ENCODE assay signal across 8 cellular contexts in the genomic region with DNA sequence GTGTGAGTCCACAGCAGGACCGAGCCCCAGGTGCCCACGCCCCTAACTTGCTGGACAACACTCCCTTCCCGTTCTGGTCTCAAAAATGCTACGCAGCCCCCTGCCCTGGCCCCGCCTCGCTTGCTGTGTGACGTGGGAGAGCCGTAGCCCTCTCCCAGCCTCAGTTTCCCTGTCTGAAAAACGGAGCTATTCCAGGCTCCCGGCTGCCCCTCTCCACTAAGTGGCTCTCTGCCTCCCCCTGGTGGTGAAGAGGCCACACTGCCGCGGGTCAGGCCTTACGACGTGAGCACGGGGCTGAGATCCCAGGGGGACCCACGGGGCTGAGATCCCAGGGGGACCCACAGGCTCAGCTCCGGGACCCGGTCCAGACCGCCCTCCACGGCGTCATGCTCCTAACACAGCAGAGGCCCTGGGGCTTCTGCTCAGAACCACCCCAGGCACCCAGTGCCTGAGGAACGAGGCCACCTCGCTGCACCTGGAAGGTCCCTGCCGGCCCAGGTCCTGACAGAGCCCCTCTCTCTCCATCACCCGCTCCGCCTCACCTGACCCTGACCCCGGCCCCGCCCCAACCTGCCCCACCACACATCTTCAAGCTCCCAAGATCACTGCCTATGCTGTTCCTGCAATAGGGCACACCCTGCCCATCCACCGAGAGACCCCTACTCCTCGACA. TPM values are rescaled to one million over a fixed set of nuclear protein-coding genes. Genes with fewer than 3 reads are reported as not detected.
DNase-seq lines count a peak whose midpoint lies in the region; ATAC-seq and TF ChIP-seq lines count a peak whose summit lies in the region.

No MANE protein-coding gene starts in this region.

- POLR2A ChIA-PET in activated CD8-positive, alpha-beta T cell treated with anti-CD3 and anti-CD28 coated beads for 36 hours (lab: Charles Lee) = interaction anchor here (0.8 kb wide), 1 partner anchor 32 kb away, joined by 3 read pairs; no protein-coding TSS in a partner anchor

- WGBS in mesenchymal stem cell = 30% methylated on average over 23 of the region's 30 CpGs

- peaks cover 3% of the 10 kb centered on the region for H3K4me1 Mint-ChIP-seq in activated CD8-positive, alpha-beta T cell treated with anti-CD3 and anti-CD28 coated beads for 36 hours (ENCODE audit: low read depth)

- H3K79me1 ChIP-seq in mesenchymal stem cell (replicated peaks; ENCODE audit: low read length, poor library complexity, severe bottlenecking) = no peaks in the 10 kb centered on the region

- no peak overlapping the region for H2AK5ac ChIP-seq in mesenchymal stem cell (ENCODE audit: low read length, severe bottlenecking)

- ATAC-seq in GM19023 (IDR thresholded peaks at IDR 0.05; ENCODE audit: unreplicated experiment) = peak; percentile 51
- ATAC-seq in activated CD8-positive, alpha-beta T cell treated with anti-CD3 and anti-CD28 coated beads for 36 hours = peak; percentile 98
- no peak for ATAC-seq in HG02759 (IDR thresholded peaks at IDR 0.05; ENCODE audit: unreplicated experiment)

- no peak overlapping the region for H4K91ac ChIP-seq in mesenchymal stem cell (ENCODE audit: low read length)

- no peak overlapping the region for H3K4me2 ChIP-seq in mesenchymal stem cell (ENCODE audit: low read length, poor library complexity, severe bottlenecking)

- H3K18ac ChIP-seq in mesenchymal stem cell (ENCODE audit: low read depth in 1 of 2, low read length in 2 of 2) = no peak overlapping the region

- peaks cover 0 to 23% (median 5%) of the 10 kb centered on the region in 45 donors for H3K27me3 ChIP-seq in dorsolateral prefrontal cortex
- peaks cover 0 to 27% of the 10 kb centered on the region in 2 experiments for H3K27me3 ChIP-seq in mesenchymal stem cell (ENCODE audit: control insufficient read depth in 1 of 2, insufficient read depth in 1 of 2, low read length in 2 of 2)

- no peak overlapping the region for H3K14ac ChIP-seq in mesenchymal stem cell (ENCODE audit: low read length in 2 of 2)

- no peak overlapping the region for H2BK5ac ChIP-seq in mesenchymal stem cell (ENCODE audit: low read depth, low read length, poor library complexity, severe bottlenecking)

- no peak overlapping the region for H3K9ac ChIP-seq in mesenchymal stem cell (ENCODE audit: low read length)

- peak; percentile 99 for TF ChIP-seq CTCF in AG09309 (IDR thresholded peaks at IDR 0.05; ENCODE audit: control insufficient read depth, insufficient read depth, low read depth, low read length, missing control alignments)
- TF ChIP-seq CTCF in activated CD8-positive, alpha-beta T cell treated with anti-CD3 and anti-CD28 coated beads for 36 hours (IDR thresholded peaks at IDR 0.05) = peak; percentile 98
- TF ChIP-seq CTCF in dorsolateral prefrontal cortex (IDR thresholded peaks at IDR 0.05 in 54 of 56, conservative IDR thresholded peaks at IDR 0.05 in 2 of 56; ENCODE audit: low read depth in 1 of 56, partially characterized antibody in 56 of 56) = peak; percentile 87 to 100 (median 96)

- intact Hi-C loops in activated CD8-positive, alpha-beta T cell treated with anti-CD3 and anti-CD28 coated beads for 36 hours (cut with micrococcal nuclease) = no loop called here
- intact Hi-C loops in dorsolateral prefrontal cortex (cut with DNase I) = loop anchor here (5.0 to 10.0 kb wide), 2 partner anchors 40 to 238 kb away; no protein-coding TSS in a partner anchor

- DNase-seq in AG09309 (ENCODE audit: low read depth) = no peak
- peak; percentile 54 for DNase-seq in NCI-H2171 (lab: John Stamatoyannopoulos, UW)
- peak; percentile 84 for DNase-seq in activated CD8-positive, alpha-beta T cell treated with anti-CD3 and anti-CD28 coated beads for 36 hours
- peak in 8 of 10 donors; percentile 46 to 74 (median 66) for DNase-seq in dorsolateral prefrontal cortex
- DNase-seq in mesenchymal stem cell = peak; percentile 56
- peak; percentile 70 to 71 for DNase-seq in stimulated activated CD8-positive, alpha-beta memory T cell treated with anti-CD3 and anti-CD28 coated beads, Interleukin-4, amount 100 ng/mL, for 1 hour (ENCODE audit: low read depth in 2 of 2, low spot score in 1 of 2)

- H3K36me3 Mint-ChIP-seq in activated CD8-positive, alpha-beta T cell treated with anti-CD3 and anti-CD28 coated beads for 36 hours (ENCODE audit: low read depth) = no peaks in the 10 kb centered on the region

- H3K27me3 Mint-ChIP-seq in activated CD8-positive, alpha-beta T cell treated with anti-CD3 and anti-CD28 coated beads for 36 hours = peaks cover 2% of the 10 kb centered on the region

- no peak overlapping the region for H3K4me3 Mint-ChIP-seq in activated CD8-positive, alpha-beta T cell treated with anti-CD3 and anti-CD28 coated beads for 36 hours

- H3K4ac ChIP-seq in mesenchymal stem cell (ENCODE audit: low read depth in 1 of 2, low read length in 2 of 2) = no peak overlapping the region

- H3K36me3 ChIP-seq in mesenchymal stem cell (ENCODE audit: control insufficient read depth in 1 of 2, insufficient read depth in 2 of 2, low read depth in 1 of 2, low read length in 2 of 2) = peaks cover 12 to 51% of the 10 kb centered on the region in 2 experiments

- no peak overlapping the region for H3K27ac Mint-ChIP-seq in activated CD8-positive, alpha-beta T cell treated with anti-CD3 and anti-CD28 coated beads for 36 hours

- H3K4me1 ChIP-seq in mesenchymal stem cell (ENCODE audit: control insufficient read depth, insufficient read depth, low read depth, low read length) = peaks cover 8% of the 10 kb centered on the region

- H3K4me3 ChIP-seq in AG09309 (ENCODE audit: control insufficient read depth, low read depth, low read length) (no peak overlapping the region), dorsolateral prefrontal cortex (no peak overlapping the region), mesenchymal stem cell (ENCODE audit: insufficient read depth in 1 of 2, low read depth in 1 of 2, low read length in 2 of 2) (no peak overlapping the region)

- H3K9me3 ChIP-seq in mesenchymal stem cell (ENCODE audit: control insufficient read depth, low read length) = no peaks in the 10 kb centered on the region

- H3K27ac ChIP-seq in dorsolateral prefrontal cortex = no peak overlapping the region
- H3K27ac ChIP-seq in mesenchymal stem cell (ENCODE audit: low read length, poor library complexity, severe bottlenecking) = no peak overlapping the region

- H2AFZ ChIP-seq in mesenchymal stem cell (ENCODE audit: low read depth, low read length) = no peak overlapping the region

- no peak overlapping the region for H2BK120ac ChIP-seq in mesenchymal stem cell (ENCODE audit: low read depth, low read length)

- CTCF ChIA-PET in activated CD8-positive, alpha-beta T cell treated with anti-CD3 and anti-CD28 coated beads for 36 hours (lab: Charles Lee) = interaction anchor here (0.6 to 2.8 kb wide), 20 partner anchors 9 to 240 kb away, joined by 3 to 10 read pairs (median 4); no protein-coding TSS in a partner anchor

- no peak overlapping the region for H2BK15ac ChIP-seq in mesenchymal stem cell (ENCODE audit: low read depth, poor library complexity, severe bottlenecking)

- H3K9me3 Mint-ChIP-seq in activated CD8-positive, alpha-beta T cell treated with anti-CD3 and anti-CD28 coated beads for 36 hours = no peaks in the 10 kb centered on the region

- no peak overlapping the region for H4K8ac ChIP-seq in mesenchymal stem cell (ENCODE audit: low read length)

- H2BK12ac ChIP-seq in mesenchymal stem cell (ENCODE audit: low read length in 2 of 2) = no peak overlapping the region

- H3K23ac ChIP-seq in mesenchymal stem cell (ENCODE audit: low read length in 2 of 2) = no peak overlapping the region

RNA-seq across cellular contexts. Expression of a gene that starts 26.7 kb away (rescaled TPM):
- total RNA-seq in activated CD8-positive, alpha-beta T cell treated with anti-CD3 and anti-CD28 coated beads for 36 hours = 1 to 10 TPM; 3.0 to 4.2 TPM
- 100 to 1,000 TPM in 21 of 120 experiments, 10 to 100 TPM in 99; 38.3 to 170 (median 81.2) TPM for total RNA-seq in dorsolateral prefrontal cortex
- 31.0 TPM for polyA plus RNA-seq in mesenchymal stem cell (2013, experiment 1 of 2)
- 31.5 TPM for polyA plus RNA-seq in mesenchymal stem cell (2013, experiment 2 of 2)

Comparison
In these comparisons a context has a peak if more than half of its experiments do, and no peak if none do; other contexts are left out.
1. RNA of a gene that starts 26.7 kb away (total RNA-seq): 38.3 to 170 TPM in dorsolateral prefrontal cortex; 3.0 to 4.2 TPM in activated CD8-positive, alpha-beta T cell treated with anti-CD3 and anti-CD28 coated beads for 36 hours; every median in the first group is over 4 times any median in the second.
2. Peak in every context shown above with its lines, with median percentiles within 50 percentile points of each other: CTCF ChIP-seq.